ENCODE assay signal across 8 cellular contexts in genomic region chr1:205273551-205273982, GRCh38. TPM values are rescaled to one million over a fixed set of nuclear protein-coding genes. Genes with fewer than 3 reads are reported as not detected.
A peak's percentile ranks its signal among the peaks of the same experiment; 100 is the strongest.
DNase-seq lines count a peak whose midpoint lies in the region; ATAC-seq and TF ChIP-seq lines count a peak whose summit lies in the region.

No MANE protein-coding gene starts in this region.

- peak; percentile 68 for DNase-seq in DMS79 (lab: John Stamatoyannopoulos, UW)
- DNase-seq in NCI-H146 treated with DMSO at 0.1 percent for 48 hours (lab: John Stamatoyannopoulos, UW; ENCODE audit: unreplicated experiment): peak; percentile 70
- peak; percentile 70 to 81 (median 72) for DNase-seq in T-helper 17 cell
- DNase-seq in amniotic epithelial cell (ENCODE audit: low read depth): peak; percentile 63
- peak; percentile 85 for DNase-seq in right atrium auricular region (ENCODE audit: low spot score)
- peak; percentile 71 for DNase-seq in renal cortical epithelial cell (ENCODE audit: low read depth)
- no peak for DNase-seq in foreskin melanocyte

- no peaks in the 10 kb centered on the region for H3K27me3 Mint-ChIP-seq in T-helper 17 cell

- peak overlapping the region; percentile 17 to 42 for H3K27ac ChIP-seq in right atrium auricular region

- ATAC-seq in HG02571 (IDR thresholded peaks at IDR 0.05; ENCODE audit: unreplicated experiment) (peak; percentile 55), T-helper 17 cell (peak; percentile 94)

- H3K36me3 ChIP-seq in right atrium auricular region: peaks cover 11% of the 10 kb centered on the region

- H3K4me3 Mint-ChIP-seq in T-helper 17 cell: peak overlapping the region; percentile 9

- peak; percentile 95 to 99 for TF ChIP-seq CTCF in right atrium auricular region (IDR thresholded peaks at IDR 0.05)

- no peak overlapping the region for H3K4me3 ChIP-seq in right atrium auricular region

- H3K4me1 Mint-ChIP-seq in T-helper 17 cell: peaks cover 22% of the 10 kb centered on the region

- no peaks in the 10 kb centered on the region for H3K27me3 ChIP-seq in right atrium auricular region

- H3K4me1 ChIP-seq in right atrium auricular region: peaks cover 0 to 22% of the 10 kb centered on the region in 2 donors

- H3K27ac Mint-ChIP-seq in T-helper 17 cell: peak overlapping the region; percentile 27

- H3K36me3 Mint-ChIP-seq in T-helper 17 cell (ENCODE audit: low read depth): no peaks in the 10 kb centered on the region

- no peaks in the 10 kb centered on the region for H3K9me3 ChIP-seq in T-helper 17 cell (ENCODE audit: control insufficient read depth, low read length, poor library complexity, severe bottlenecking)
- no peaks in the 10 kb centered on the region for H3K9me3 ChIP-seq in right atrium auricular region

RNA-seq across cellular contexts. Expression of gene TMCC2, which starts 45.8 kb away (rescaled TPM):
- total RNA-seq in T-helper 17 cell (10 to 100 TPM in 1 of 2 donors, under 1 TPM in 1; 0.65 to 10.2 TPM), right atrium auricular region (10 to 100 TPM in 1 of 2 donors, 1 to 10 TPM in 1; 8.5 to 11.9 TPM), renal cortical epithelial cell (4.4 and 4.7 TPM in 2 replicates)

RNA-seq across cellular contexts. Expression of gene NUAK2, which starts 48.0 kb away (rescaled TPM):
- total RNA-seq in T-helper 17 cell: 1 to 10 TPM; 5.1 to 8.6 TPM
- total RNA-seq in right atrium auricular region: 1 to 10 TPM in 1 of 2 donors, under 1 TPM in 1; 0.67 to 1.7 TPM
- 34.6 and 59.6 TPM in 2 replicates for total RNA-seq in renal cortical epithelial cell
